24 cellular contexts compared by ENCODE assay signal in genomic region chr7:43152696-43153095, GRCh38. TPM values are rescaled to one million over a fixed set of nuclear protein-coding genes. Genes with fewer than 3 reads are reported as not detected.
DNase-seq lines count a peak whose midpoint lies in the region; ATAC-seq and TF ChIP-seq lines count a peak whose summit lies in the region.
"Had no signal": no experiment of that assay in that cellular context is flagged by ENCODE, and none has a peak within 500 bp of the region (broad histone marks: within the 10 kb centered on the region; RNA-seq: fewer than 3 reads in every experiment).

No MANE protein-coding gene starts in this region.

- H3K18ac ChIP-seq in H9 (ENCODE audit: insufficient read length, low read depth, low read length), result no peak overlapping the region

- H3K4me1 ChIP-seq in BLaER1 (peaks cover 14% of the 10 kb centered on the region), H9 (ENCODE audit: insufficient read depth, low read length) (no peaks in the 10 kb centered on the region; the same call in 1 of the 2 replicates), esophagus muscularis mucosa (no peaks in the 10 kb centered on the region), MM.1S (ENCODE audit: low read length) (no peaks in the 10 kb centered on the region)
- H3K4me1 ChIP-seq: Caco-2 had no signal

- H3K27ac Mint-ChIP-seq in H9, result peak overlapping the region in 2 of 3 experiments; percentile 7 to 30; a peak in 3 of 7 replicates
- H3K27ac Mint-ChIP-seq: B cell; CD4-positive, alpha-beta T cell; CD8-positive, alpha-beta T cell had no signal

- no peak overlapping the region for H2BK5ac ChIP-seq in H9 (ENCODE audit: insufficient read length, low read length)

- no peak overlapping the region for H2BK20ac ChIP-seq in H9 (ENCODE audit: low read depth, low read length, poor library complexity, severe bottlenecking)

- H2BK12ac ChIP-seq in H9 (ENCODE audit: insufficient read length, low read depth, low read length), result no peak overlapping the region

- H3K27ac ChIP-seq in BLaER1, result no peak overlapping the region
- H3K27ac ChIP-seq in H9 (ENCODE audit: insufficient read length, low read depth, low read length), result no peak overlapping the region
- H3K27ac ChIP-seq in esophagus muscularis mucosa (replicated peaks in 1 of 4), result no peak overlapping the region
- no peak overlapping the region for H3K27ac ChIP-seq in MM.1S (ENCODE audit: low read length)
- H3K27ac ChIP-seq: C4-2B had no signal

- ATAC-seq in GM19351 (IDR thresholded peaks at IDR 0.05; ENCODE audit: unreplicated experiment), result no peak
- ATAC-seq: CD8-positive, alpha-beta T cell; GM12878 had no signal

- H3K23me2 ChIP-seq in H9 (ENCODE audit: insufficient read length, low read depth, low read length, poor library complexity, severe bottlenecking), result no peaks in the 10 kb centered on the region

- H4K91ac ChIP-seq in H9 (ENCODE audit: insufficient read length, low read depth, low read length), result no peak overlapping the region

- no peak overlapping the region for H3K4me3 Mint-ChIP-seq in H9
- H3K4me3 Mint-ChIP-seq: B cell; CD4-positive, alpha-beta T cell; CD8-positive, alpha-beta T cell had no signal

- H3K79me1 ChIP-seq in H9 (ENCODE audit: insufficient read depth, low read depth, low read length, poor library complexity, severe bottlenecking), result no peaks in the 10 kb centered on the region

- H3K9me3 Mint-ChIP-seq in H9, result peaks cover 0 to 3% of the 10 kb centered on the region in 2 experiments; a peak in 1 of 5 replicates
- H3K9me3 Mint-ChIP-seq: CD4-positive, alpha-beta T cell; CD8-positive, alpha-beta T cell had no signal

- H3T11ph ChIP-seq in H9 (ENCODE audit: low read length), result no peak overlapping the region

- H3F3A ChIP-seq in MM.1S (ENCODE audit: insufficient read depth, low read length), result no peaks in the 10 kb centered on the region

- no peak for TF ChIP-seq POLR2A in esophagus muscularis mucosa (IDR thresholded peaks at IDR 0.05; ENCODE audit: low read depth)

- H3K36me3 ChIP-seq in BLaER1, result peaks cover 10% of the 10 kb centered on the region
- H3K36me3 ChIP-seq in esophagus muscularis mucosa, result no peaks in the 10 kb centered on the region
- no peaks in the 10 kb centered on the region for H3K36me3 ChIP-seq in MM.1S (replicated peaks; ENCODE audit: insufficient read depth, low read length)

- H4K8ac ChIP-seq in H9 (replicated peaks; ENCODE audit: insufficient read length, low read depth, low read length), result no peak overlapping the region

- H3K27me3 ChIP-seq in BLaER1, result no peaks in the 10 kb centered on the region
- no peaks in the 10 kb centered on the region for H3K27me3 ChIP-seq in H9 (ENCODE audit: insufficient read depth, low read length)
- H3K27me3 ChIP-seq in esophagus muscularis mucosa, result no peaks in the 10 kb centered on the region
- H3K27me3 ChIP-seq in MM.1S (replicated peaks; ENCODE audit: insufficient read depth, low read length), result no peaks in the 10 kb centered on the region

- H3K27me3 Mint-ChIP-seq in H9 (ENCODE audit: low read depth), result no peaks in the 10 kb centered on the region

- DNase-seq in H9, result no peak
- peak; percentile 64 for DNase-seq in esophagus muscularis mucosa (ENCODE audit: extremely low spot score)
- no peak for DNase-seq in DMS 273 (lab: John Stamatoyannopoulos, UW; ENCODE audit: unreplicated experiment)
- DNase-seq in MM.1S, result no peak
- no peak for DNase-seq in stimulated activated CD4-positive, alpha-beta T cell treated with anti-CD3 and anti-CD28 coated beads, Interleukin-4, amount 100 ng/mL, for 1 hour
- DNase-seq: 8988T; AML-193; Caco-2; Calu3; CD4-positive, alpha-beta T cell; CD8-positive, alpha-beta T cell; DMS 273 treated with DMSO at 0.1 percent for 48 hours; DMS153; DMS53; DMS79; DND-41; EL; GDM1 had no signal

- peaks cover 0 to 7% (median 4%) of the 10 kb centered on the region in 3 experiments; a peak in 5 of 7 replicates for H3K36me3 Mint-ChIP-seq in H9 (ENCODE audit: insufficient read depth in 1 of 3, low read depth in 3 of 3)
- H3K36me3 Mint-ChIP-seq: CD8-positive, alpha-beta T cell had no signal

- H4K20me1 ChIP-seq in BLaER1 (no peaks in the 10 kb centered on the region), H9 (ENCODE audit: control insufficient read depth, insufficient read depth, insufficient read length) (no peaks in the 10 kb centered on the region), MM.1S (ENCODE audit: insufficient read depth, low read length) (no peaks in the 10 kb centered on the region)

- no peak overlapping the region for H2BK15ac ChIP-seq in H9 (ENCODE audit: low read depth, low read length)

- H3K56ac ChIP-seq in H9 (ENCODE audit: insufficient read length, low read depth, low read length), result no peak overlapping the region

- no CpG with 5 or more reads among the region's 6 CpGs for WGBS in H9 (ENCODE audit: extremely low coverage, insufficient read length, low lambda C conversion rate)
- WGBS in esophagus muscularis mucosa, result 63% methylated on average over 6 of the region's 6 CpGs

- H3K9ac ChIP-seq in BLaER1, result no peak overlapping the region
- H3K9ac ChIP-seq in H9 (ENCODE audit: extremely low read depth, insufficient read length, low read length), result no peak overlapping the region
- no peak overlapping the region for H3K9ac ChIP-seq in MM.1S (ENCODE audit: low read length)

- no peak overlapping the region for H3K23ac ChIP-seq in H9 (ENCODE audit: insufficient read length, low read depth, low read length)

- H2BK120ac ChIP-seq in H9 (ENCODE audit: low read depth, low read length, poor library complexity, severe bottlenecking), result no peak overlapping the region

- H3K4me2 ChIP-seq in BLaER1 (peak overlapping the region; percentile 40), H9 (ENCODE audit: insufficient read depth, insufficient read length, low read length) (no peak overlapping the region), MM.1S (ENCODE audit: low read depth, low read length) (no peak overlapping the region)

- no peaks in the 10 kb centered on the region for H3K79me2 ChIP-seq in H9 (ENCODE audit: insufficient read depth, low read length)
- no peaks in the 10 kb centered on the region for H3K79me2 ChIP-seq in MM.1S (ENCODE audit: low read length)

- no peak overlapping the region for H2AK5ac ChIP-seq in H9 (ENCODE audit: insufficient read length, low read length)

- no peak overlapping the region for H3K4ac ChIP-seq in H9 (ENCODE audit: low read depth, low read length)

- H3K4me1 Mint-ChIP-seq in H9, result peaks cover 0 to 14% of the 10 kb centered on the region in 2 experiments; a peak in 2 of 4 replicates
- H3K4me1 Mint-ChIP-seq: B cell had no signal

- no peak overlapping the region for H4K5ac ChIP-seq in H9 (ENCODE audit: insufficient read length, low read depth, low read length)

- no peaks in the 10 kb centered on the region for H3K9me2 ChIP-seq in MM.1S (replicated peaks; ENCODE audit: insufficient read depth, low read length)

- H2AFZ ChIP-seq in H9 (ENCODE audit: low read length), result no peak overlapping the region
- H2AFZ ChIP-seq in MM.1S (ENCODE audit: low read length), result no peak overlapping the region

- H3K4me3 ChIP-seq in BLaER1, result no peak overlapping the region
- no peak overlapping the region for H3K4me3 ChIP-seq in esophagus muscularis mucosa
- H3K4me3 ChIP-seq in MM.1S (ENCODE audit: low read length), result no peak overlapping the region
- H3K4me3 ChIP-seq: GM12878 had no signal

- TF ChIP-seq CTCF in H9 (conservative IDR thresholded peaks at IDR 0.05) (no peak), esophagus muscularis mucosa (IDR thresholded peaks at IDR 0.05) (no peak), MM.1S (IDR thresholded peaks at IDR 0.05; ENCODE audit: low read length) (no peak)

- TF ChIP-seq EP300 in esophagus muscularis mucosa (IDR thresholded peaks at IDR 0.05), result no peak

- peaks cover 10% of the 10 kb centered on the region; the same call in 1 of the 2 replicates for H3K9me3 ChIP-seq in BLaER1
- no peaks in the 10 kb centered on the region for H3K9me3 ChIP-seq in H9 (ENCODE audit: control insufficient read depth, low read depth, low read length)
- no peaks in the 10 kb centered on the region for H3K9me3 ChIP-seq in esophagus muscularis mucosa
- no peaks in the 10 kb centered on the region for H3K9me3 ChIP-seq in MM.1S (replicated peaks; ENCODE audit: insufficient read depth, low read length)
- H3K9me3 ChIP-seq: Caco-2 had no signal

- H3K14ac ChIP-seq in H9 (ENCODE audit: insufficient read depth, low read length), result no peak overlapping the region

- intact Hi-C loops in esophagus muscularis mucosa (cut with DNase I), result no loop called here

RNA-seq across cellular contexts. Expression of gene HECW1, which starts 40.2 kb away (rescaled TPM):
- total RNA-seq in H9 (2021) (4.5 and 5.0 TPM in 2 replicates), esophagus muscularis mucosa (under 1 TPM; 0.06 to 0.99 (median 0.27) TPM)
- total RNA-seq: B cell; CD4-positive, alpha-beta T cell; CD8-positive, alpha-beta T cell; G401 had no signal
